ENCODE assay signal across 8 cellular contexts in genomic region chr11:102111787-102112653, GRCh38. TPM values are rescaled to one million over a fixed set of nuclear protein-coding genes. Genes with fewer than 3 reads are reported as not detected.
A peak's percentile ranks its signal among the peaks of the same experiment; 100 is the strongest.
DNase-seq lines count a peak whose midpoint lies in the region; ATAC-seq and TF ChIP-seq lines count a peak whose summit lies in the region.

No MANE protein-coding gene starts in this region.

- no peaks in the 10 kb centered on the region for H3K36me3 Mint-ChIP-seq in activated T-helper 17 cell treated with anti-CD3 and anti-CD28 coated beads, Interleukin-2, amount 50 U/mL, for 72 hours (ENCODE audit: low read depth)

- no peaks in the 10 kb centered on the region for H3K9me3 Mint-ChIP-seq in activated T-helper 17 cell treated with anti-CD3 and anti-CD28 coated beads, Interleukin-2, amount 50 U/mL, for 72 hours

- POLR2A ChIA-PET in AG04449 (lab: Yijun Ruan, JAX) (interaction anchor here (0.5 kb wide), 1 partner anchor 24 kb away, joined by 3 read pairs; no protein-coding TSS in a partner anchor), OCI-LY7 (lab: Charles Lee) (no interaction called here)

- H3K9me2 ChIP-seq in OCI-LY7 (ENCODE audit: insufficient read depth, low read length): no peaks in the 10 kb centered on the region

- no peaks in the 10 kb centered on the region for H3K36me3 ChIP-seq in OCI-LY7 (ENCODE audit: insufficient read depth, low read length)

- H3K4me3 ChIP-seq in AG04449 (ENCODE audit: low read depth, low read length) (peak overlapping the region; percentile 87), OCI-LY7 (ENCODE audit: low read depth, low read length, poor library complexity, severe bottlenecking) (no peak overlapping the region)

- no peaks in the 10 kb centered on the region for H4K20me1 ChIP-seq in OCI-LY7 (ENCODE audit: insufficient read depth, low read length)

- TF ChIP-seq CTCF in AG04449 (IDR thresholded peaks at IDR 0.05; ENCODE audit: insufficient read depth, low read length, missing control alignments): no peak
- no peak for TF ChIP-seq CTCF in omental fat pad (IDR thresholded peaks at IDR 0.05)
- no peak for TF ChIP-seq CTCF in OCI-LY7 (conservative IDR thresholded peaks at IDR 0.05; ENCODE audit: low read length)

- DNase-seq in AG04449 (ENCODE audit: low read depth, low spot score): peak; percentile 44
- DNase-seq in HS-5 (ENCODE audit: low read depth): peak; percentile 100
- peak; percentile 84 for DNase-seq in foreskin melanocyte
- DNase-seq in omental fat pad (ENCODE audit: low spot score): no peak
- DNase-seq in OCI-LY7 (ENCODE audit: low spot score): no peak

- no peak overlapping the region for H3K27ac Mint-ChIP-seq in activated T-helper 17 cell treated with anti-CD3 and anti-CD28 coated beads, Interleukin-2, amount 50 U/mL, for 72 hours

- H3K4me3 Mint-ChIP-seq in activated T-helper 17 cell treated with anti-CD3 and anti-CD28 coated beads, Interleukin-2, amount 50 U/mL, for 72 hours: peak overlapping the region; percentile 84

- intact Hi-C loops in OCI-LY7 (cut with micrococcal nuclease; ENCODE audit: unreplicated experiment): no loop called here

- peaks cover 5% of the 10 kb centered on the region for H3K4me1 Mint-ChIP-seq in activated T-helper 17 cell treated with anti-CD3 and anti-CD28 coated beads, Interleukin-2, amount 50 U/mL, for 72 hours

- no peaks in the 10 kb centered on the region for H3K79me2 ChIP-seq in OCI-LY7 (ENCODE audit: insufficient read depth, low read depth, low read length)

- H3K9me3 ChIP-seq in OCI-LY7 (ENCODE audit: low read length): no peaks in the 10 kb centered on the region

- no peaks in the 10 kb centered on the region for H3K4me1 ChIP-seq in OCI-LY7 (ENCODE audit: insufficient read depth, low read length, poor library complexity, severe bottlenecking)

- ATAC-seq in activated T-helper 17 cell treated with anti-CD3 and anti-CD28 coated beads, Interleukin-2, amount 50 U/mL, for 72 hours (replicated peaks): peak; percentile 80
- peak; percentile 70 for ATAC-seq in omental fat pad (ENCODE audit: low FRiP score)
- no peak for ATAC-seq in HG03432 (IDR thresholded peaks at IDR 0.05; ENCODE audit: unreplicated experiment)
- ATAC-seq in HG03457 (IDR thresholded peaks at IDR 0.05; ENCODE audit: unreplicated experiment): no peak

- no peak overlapping the region for H3K4me2 ChIP-seq in OCI-LY7 (ENCODE audit: low read length)

- H3K27ac ChIP-seq in OCI-LY7 (ENCODE audit: low read depth, low read length, poor library complexity, severe bottlenecking): no peak overlapping the region

- no TSS peak for BruUV-seq in OCI-LY7 (replicated peaks; lab: Mats Ljungman, UMichigan)

- H2AFZ ChIP-seq in OCI-LY7 (ENCODE audit: low read length): no peak overlapping the region

- CTCF ChIA-PET in AG04449 (lab: Yijun Ruan, JAX): no interaction called here
- CTCF ChIA-PET in OCI-LY7 (lab: Charles Lee; ENCODE audit: unreplicated experiment): no interaction called here

- H3K27me3 Mint-ChIP-seq in activated T-helper 17 cell treated with anti-CD3 and anti-CD28 coated beads, Interleukin-2, amount 50 U/mL, for 72 hours: peaks cover 18% of the 10 kb centered on the region

RNA-seq across cellular contexts. Expression of gene YAP1, which starts 1.8 kb away (rescaled TPM):
- under 1 TPM; 0.30 to 0.98 TPM for total RNA-seq in activated T-helper 17 cell treated with anti-CD3 and anti-CD28 coated beads, Interleukin-2, amount 50 U/mL, for 72 hours
- total RNA-seq in omental fat pad: 100 to 1,000 TPM; 102 to 152 (median 130) TPM
- not detected in 2 replicates for total RNA-seq in OCI-LY7 (2014; rRNA removed; shearing (Covaris generic))
- 0.11 TPM in 1 of 2 replicates, not detected in the other for total RNA-seq in OCI-LY7 (2022)

Comparison
In these comparisons a context has a peak if more than half of its experiments do, and no peak if none do; other contexts are left out.
1. DNase-seq: peak in AG04449 (single experiment), HS-5 (single experiment) and foreskin melanocyte (single experiment); none in omental fat pad (single experiment) and OCI-LY7 (single experiment).
2. ATAC-seq: peak in activated T-helper 17 cell treated with anti-CD3 and anti-CD28 coated beads, Interleukin-2, amount 50 U/mL, for 72 hours (single experiment) and omental fat pad (single experiment); none in HG03432 (single experiment) and HG03457 (single experiment).
3. RNA of gene YAP1, which starts 1.8 kb away (total RNA-seq): 102 to 152 TPM in omental fat pad; 0.30 to 0.98 TPM in activated T-helper 17 cell treated with anti-CD3 and anti-CD28 coated beads, Interleukin-2, amount 50 U/mL, for 72 hours and 0.11 TPM in OCI-LY7; every median in the first group is over 10 times any median in the second.